Comparison of ENCODE assay signal across 1 cellular context in genomic region chr1:212658250-212658649, GRCh38.
TF ChIP-seq lines count a peak whose summit lies in the region.
"Not testable (repeated sequence)": the region's sequence is repeated elsewhere in the genome, so short reads cannot be mapped to it uniquely, and the experiment has no call there.

No MANE protein-coding gene starts in this region.

TF ChIP-seq in HepG2, 621 proteins besides CTCF, POLR2A, EP300 and RAD21:
- TF ChIP-seq FOXA1, FOXP1, LCORL, SOX13, SOX6 (IDR thresholded peaks at IDR 0.05): not testable (repeated sequence)
- TF ChIP-seq FOXA1 (CRISPR knock-in tag; IDR thresholded peaks at IDR 0.05): peak; percentile 82
- TF ChIP-seq ZNF501 (CRISPR knock-in tag; IDR thresholded peaks at IDR 0.05): peak; percentile 51; the same call in 1 of the 2 replicates
- TF ChIP-seq MTA1 (CRISPR knock-in tag; IDR thresholded peaks at IDR 0.05; ENCODE audit: borderline replicate concordance): peak; percentile 67; the same call in 1 of the 2 replicates
- TF ChIP-seq ARID5B (CRISPR knock-in tag; IDR thresholded peaks at IDR 0.05): peak; percentile 61; the same call in 1 of the 2 replicates
- 0 out of 2 replicates have a peak, but pooled peaks have one; percentile 25 for TF ChIP-seq ZMYM4 (CRISPR knock-in tag; IDR thresholded peaks at IDR 0.05)
- TF ChIP-seq SALL1 (CRISPR knock-in tag; IDR thresholded peaks at IDR 0.05): peak; percentile 48
- peak; percentile 76 for TF ChIP-seq FOXA3 (CRISPR knock-in tag; IDR thresholded peaks at IDR 0.05)
- 0 out of 2 replicates have a peak, but pooled peaks have one; percentile 22 for TF ChIP-seq SAP130 (CRISPR knock-in tag; IDR thresholded peaks at IDR 0.05; ENCODE audit: low read depth)
- peak; percentile 20; the same call in 1 of the 2 replicates for TF ChIP-seq HNF1B (CRISPR knock-in tag; IDR thresholded peaks at IDR 0.05)
- TF ChIP-seq HDAC2 (CRISPR knock-in tag; IDR thresholded peaks at IDR 0.05): peak; percentile 47; the same call in 1 of the 2 replicates
- peak; percentile 47; the same call in 1 of the 2 replicates for TF ChIP-seq GATAD2A (CRISPR knock-in tag; IDR thresholded peaks at IDR 0.05)
- peak; percentile 87; the same call in 1 of the 2 replicates for TF ChIP-seq ZNF292 (CRISPR knock-in tag; IDR thresholded peaks at IDR 0.05; ENCODE audit: borderline replicate concordance, low read depth)
- TF ChIP-seq ZHX1 (CRISPR knock-in tag; IDR thresholded peaks at IDR 0.05; ENCODE audit: low read depth): 0 out of 2 replicates have a peak, but pooled peaks have one; percentile 43
- TF ChIP-seq ZNF772 (CRISPR knock-in tag; IDR thresholded peaks at IDR 0.05): 0 out of 2 replicates have a peak, but pooled peaks have one; percentile 34
- 0 out of 2 replicates have a peak, but pooled peaks have one; percentile 44 for TF ChIP-seq HDAC1 (CRISPR knock-in tag; IDR thresholded peaks at IDR 0.05)
- peak; percentile 40; the same call in 1 of the 2 replicates for TF ChIP-seq HOXA3 (CRISPR knock-in tag; IDR thresholded peaks at IDR 0.05)
- TF ChIP-seq FOXP1 (CRISPR knock-in tag; IDR thresholded peaks at IDR 0.05): 0 out of 2 replicates have a peak, but pooled peaks have one; percentile 29
- TF ChIP-seq YY1 (IDR thresholded peaks at IDR 0.05; ENCODE audit: insufficient read depth, insufficient replicate concordance, low read depth, low read length): peak; percentile 36
- TF ChIP-seq MEIS1 (CRISPR knock-in tag; IDR thresholded peaks at IDR 0.05; ENCODE audit: borderline replicate concordance): 0 out of 2 replicates have a peak, but pooled peaks have one; percentile 36
- TF ChIP-seq LCORL (CRISPR knock-in tag; IDR thresholded peaks at IDR 0.05): peak; percentile 34; the same call in 1 of the 2 replicates
- TF ChIP-seq ZNF281 (CRISPR knock-in tag; IDR thresholded peaks at IDR 0.05; ENCODE audit: borderline replicate concordance): peak; percentile 96
- 0 out of 2 replicates have a peak, but pooled peaks have one; percentile 20 for TF ChIP-seq FOXP4 (CRISPR knock-in tag; IDR thresholded peaks at IDR 0.05)
- TF ChIP-seq ZNF687 (CRISPR knock-in tag; IDR thresholded peaks at IDR 0.05): peak; percentile 47
- peak; percentile 65; the same call in 1 of the 2 replicates for TF ChIP-seq TFDP1 (CRISPR knock-in tag; IDR thresholded peaks at IDR 0.05; ENCODE audit: borderline replicate concordance)
- peak; percentile 65 for TF ChIP-seq TFDP2 (CRISPR knock-in tag; IDR thresholded peaks at IDR 0.05)
- TF ChIP-seq SOX13 (CRISPR knock-in tag; conservative IDR thresholded peaks at IDR 0.05 in 1 of 2, IDR thresholded peaks at IDR 0.05 in 1 of 2): peak in 1 of 2 experiments; percentile 17; a peak in 1 of 4 replicates
- peak; percentile 58 for TF ChIP-seq SOX6 (CRISPR knock-in tag; IDR thresholded peaks at IDR 0.05)
- peak; percentile 46; the same call in 1 of the 2 replicates for TF ChIP-seq ZFP91 (CRISPR knock-in tag; IDR thresholded peaks at IDR 0.05; ENCODE audit: borderline replicate concordance)
- TF ChIP-seq FOXK1 (CRISPR knock-in tag; IDR thresholded peaks at IDR 0.05; ENCODE audit: borderline replicate concordance, low read depth): peak; percentile 24; the same call in 1 of the 2 replicates
